In genomic region chrX:134460005-134460860, GRCh38 we compare ENCODE assay signal across 8 cellular contexts. TPM values are rescaled to one million over a fixed set of nuclear protein-coding genes. Genes with fewer than 3 reads are reported as not detected.
DNase-seq lines count a peak whose midpoint lies in the region; ATAC-seq, FAIRE-seq and TF ChIP-seq lines count a peak whose summit lies in the region.

A gene with protein sequence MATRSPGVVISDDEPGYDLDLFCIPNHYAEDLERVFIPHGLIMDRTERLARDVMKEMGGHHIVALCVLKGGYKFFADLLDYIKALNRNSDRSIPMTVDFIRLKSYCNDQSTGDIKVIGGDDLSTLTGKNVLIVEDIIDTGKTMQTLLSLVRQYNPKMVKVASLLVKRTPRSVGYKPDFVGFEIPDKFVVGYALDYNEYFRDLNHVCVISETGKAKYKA (plus strand): TSS chrX:134460165. CDS start chrX:134460312, 147 bp downstream.

- peak within 1 kb of the TSS; percentile 59 for H3K4me2 ChIP-seq in keratinocyte (ENCODE audit: control insufficient read depth, extremely low read depth, insufficient read depth, low read depth, low read length)

- H4K20me1 ChIP-seq in keratinocyte (ENCODE audit: control insufficient read depth, extremely low read depth, insufficient read depth, low read length): no peaks in the 10 kb centered on the region

- H2AFZ ChIP-seq in keratinocyte (ENCODE audit: control insufficient read depth, low read length): peak within 1 kb of the TSS; percentile 78

- H3K27ac ChIP-seq in 22Rv1 (peak within 1 kb of the TSS; percentile 67), caudate nucleus (ENCODE audit: low read depth, low read length) (no peak within 1 kb of the TSS), keratinocyte (ENCODE audit: control insufficient read depth, insufficient read depth, low read length) (peak within 1 kb of the TSS; percentile 54)

- H3K4me1 ChIP-seq in keratinocyte (ENCODE audit: control insufficient read depth, extremely low read depth, insufficient read depth, low read length): no peaks in the 10 kb centered on the region

- FAIRE-seq in keratinocyte (lab: Jason Lieb, UNC): no peak

- no peaks in the 10 kb centered on the region for H3K9me1 ChIP-seq in keratinocyte (ENCODE audit: control insufficient read depth, extremely low read depth, insufficient read depth, low read length)

- H3K4me3 ChIP-seq in keratinocyte (ENCODE audit: control insufficient read depth in 2 of 3, extremely low read depth in 1 of 3, insufficient read depth in 2 of 3, low read depth in 1 of 3, low read length in 3 of 3): peak within 1 kb of the TSS; percentile 49 to 62 (median 51)

- dilution Hi-C loops in keratinocyte (cut with MboI; ENCODE audit: extremely low pct_ligation_motif_present, low sequenced_read_pairs): no loop called here

- peak within 1 kb of the TSS; percentile 61 for H3K9ac ChIP-seq in keratinocyte (ENCODE audit: control insufficient read depth, extremely low read depth, insufficient read depth, low read length)

- TF ChIP-seq CTCF in 22Rv1 (IDR thresholded peaks at IDR 0.05) (no peak), keratinocyte (optimal IDR thresholded peaks at IDR 0.05 in 1 of 3, IDR thresholded peaks at IDR 0.05 in 1 of 3, conservative IDR thresholded peaks at IDR 0.05 in 1 of 3; ENCODE audit: extremely low read depth in 1 of 3, insufficient read depth in 2 of 3, low read length in 3 of 3) (no peak)

- no peaks in the 10 kb centered on the region for H3K27me3 ChIP-seq in keratinocyte (ENCODE audit: control insufficient read depth, extremely low read depth, insufficient read depth, low read length)

- no peaks in the 10 kb centered on the region for H3K9me3 ChIP-seq in keratinocyte (ENCODE audit: control insufficient read depth, low read depth, low read length)

- H3K79me2 ChIP-seq in keratinocyte (ENCODE audit: control insufficient read depth, insufficient read depth, low read length): peaks cover 27% of the 10 kb centered on the region

- peak; percentile 63 for DNase-seq in NCI-H2171 (lab: John Stamatoyannopoulos, UW)
- DNase-seq in caudate nucleus (lab: John Stamatoyannopoulos, UW): peak in 60 of 61 donors; percentile 8 to 86 (median 66)
- DNase-seq in keratinocyte (ENCODE audit: low read depth, low spot score): no peak
- peak; percentile 45 to 59 (median 46) for DNase-seq in stimulated activated CD4-positive, alpha-beta T cell treated with anti-CD3 and anti-CD28 coated beads, Interleukin-12 subunit alpha, Interleukin-12 subunit beta, amount 100 ng/mL, for 48 hours (ENCODE audit: low read depth in 2 of 3, low spot score in 1 of 3)

- peak; percentile 79 for ATAC-seq in GM18519 (IDR thresholded peaks at IDR 0.05; ENCODE audit: low FRiP score, unreplicated experiment)
- peak; percentile 96 for ATAC-seq in HG03045 (IDR thresholded peaks at IDR 0.05; ENCODE audit: unreplicated experiment)
- peak; percentile 95 to 97 for ATAC-seq in activated CD4-positive, CD25-positive, alpha-beta regulatory T cell treated with anti-CD3 and anti-CD28 coated beads, Interleukin-2, amount 50 U/mL, for 24 hours

- no peaks in the 10 kb centered on the region for H3K36me3 ChIP-seq in keratinocyte (ENCODE audit: control insufficient read depth in 2 of 2, extremely low read depth in 1 of 2, insufficient read depth in 2 of 2, low read length in 2 of 2)

RNA-seq across cellular contexts. Expression of the gene that starts here (rescaled TPM):
- 15.7 to 48.1 TPM (median 41.9 TPM) in 3 replicates for polyA plus RNA-seq in keratinocyte
- polyA plus RNA-seq in keratinocyte (2011; ENCODE audit: low read depth): 26.9 TPM
- polyA plus RNA-seq in keratinocyte (2011; cell fraction: cytosol; rRNA removed): 24.5 and 40.9 TPM in 2 replicates
- polyA plus RNA-seq in keratinocyte (2011; cell fraction: nucleus; rRNA removed): 14.6 and 18.7 TPM in 2 replicates
- 22.4 and 41.7 TPM in 2 replicates for polyA plus RNA-seq in keratinocyte (2012; ENCODE audit: low replicate concordance)
- polyA minus RNA-seq in keratinocyte: 2.9 to 30.1 TPM (median 3.6 TPM) in 3 replicates
- polyA minus RNA-seq in keratinocyte (2011; cell fraction: cytosol; rRNA and poly(A)+ RNA removed): 12.9 TPM
- polyA minus RNA-seq in keratinocyte (2011; cell fraction: nucleus; rRNA and poly(A)+ RNA removed): 2.6 and 9.1 TPM in 2 replicates
